Comparison of ENCODE assay signal across 10 cellular contexts in the genomic region with DNA sequence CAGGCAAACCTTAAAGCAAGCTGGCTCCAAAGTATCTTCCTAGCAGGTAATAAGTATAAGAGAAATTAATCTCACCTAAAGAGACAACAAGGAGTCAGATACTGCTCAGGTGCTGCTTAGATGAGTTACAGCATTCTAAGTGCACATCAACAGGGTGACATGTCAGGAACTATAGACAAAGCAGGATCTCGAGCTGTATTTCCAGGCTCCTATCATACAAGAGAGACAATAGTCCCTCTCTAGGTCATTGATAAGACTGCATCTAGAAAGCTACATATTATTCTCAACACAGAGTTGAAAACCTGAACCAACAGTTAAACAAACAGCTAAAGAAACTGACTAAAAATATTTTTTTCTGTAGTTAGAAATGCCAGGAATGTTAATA. TPM values are rescaled to one million over a fixed set of nuclear protein-coding genes. Genes with fewer than 3 reads are reported as not detected.
DNase-seq lines count a peak whose midpoint lies in the region; ATAC-seq and TF ChIP-seq lines count a peak whose summit lies in the region.
"Had no signal": no experiment of that assay in that cellular context is flagged by ENCODE, and none has a peak within 500 bp of the region (broad histone marks: within the 10 kb centered on the region; RNA-seq: fewer than 3 reads in every experiment).

No MANE protein-coding gene starts in this region.

- H3K27ac ChIP-seq in heart left ventricle (peak overlapping the region in 8 of 12 donors; percentile 5 to 54 (median 20)), upper lobe of left lung (peak overlapping the region in 1 of 4 donors; percentile 64)

- 11 to 25% (median 19%) methylated on average over 1 of the region's 1 CpG for WGBS in heart left ventricle, 4 donors
- WGBS in upper lobe of left lung, 2 donors, result 11 to 40% methylated on average over 1 of the region's 1 CpG

- ATAC-seq in heart left ventricle (no peak), SK-N-SH treated with all-trans-retinoic acid at 6 μM for 48 hours (peak; percentile 12; the same call in 2 of the 3 replicates), upper lobe of left lung (ENCODE audit: low FRiP score in 2 of 2) (no peak), GM18858 (IDR thresholded peaks at IDR 0.05; ENCODE audit: unreplicated experiment) (no peak), HG03108 (IDR thresholded peaks at IDR 0.05; ENCODE audit: unreplicated experiment) (no peak)
- ATAC-seq: esophagus mucosa had no signal

- H3K36me3 ChIP-seq in heart left ventricle, result no peaks in the 10 kb centered on the region
- no peaks in the 10 kb centered on the region for H3K36me3 ChIP-seq in upper lobe of left lung
- no peaks in the 10 kb centered on the region for H3K36me3 ChIP-seq in MG63

- TF ChIP-seq CTCF in heart left ventricle (IDR thresholded peaks at IDR 0.05), result peak in 11 of 12 donors; percentile 14 to 51 (median 26)
- TF ChIP-seq CTCF in upper lobe of left lung (IDR thresholded peaks at IDR 0.05), result peak in 5 of 6 experiments; percentile 23 to 40 (median 26)

- peaks cover 0 to 58% (median 32%) of the 10 kb centered on the region in 12 donors for H3K4me1 ChIP-seq in heart left ventricle
- peaks cover 32 to 52% (median 34%) of the 10 kb centered on the region in 4 donors for H3K4me1 ChIP-seq in upper lobe of left lung

- TF ChIP-seq EP300 in upper lobe of left lung (IDR thresholded peaks at IDR 0.05), result no peak

- H3K4me3 ChIP-seq in heart left ventricle, result peak overlapping the region in 3 of 12 donors; percentile 11 to 14 (median 12)
- H3K4me3 ChIP-seq in upper lobe of left lung, result no peak overlapping the region
- H3K4me3 ChIP-seq in MG63, result no peak overlapping the region

- intact Hi-C loops in heart left ventricle (cut with DNase I) (loop anchor here in 7 of 10 donors (5.0 to 10.0 kb wide), 8 partner anchors 92 to 452 kb away; no protein-coding TSS in a partner anchor), cardiac septum (cut with DNase I) (loop anchor here (10.0 kb wide), 2 partner anchors 182 to 452 kb away; no protein-coding TSS in a partner anchor)

- no peak for DNase-seq in heart left ventricle
- no peak for DNase-seq in cardiac septum (ENCODE audit: low spot score)
- peak; percentile 39 for DNase-seq in iris pigment epithelial cell (ENCODE audit: low read depth)
- no peak for DNase-seq in upper lobe of left lung
- no peak for DNase-seq in MG63
- DNase-seq: DMS79 treated with DMSO at 0.1 percent for 48 hours had no signal

- H3K9me3 ChIP-seq in heart left ventricle (no peaks in the 10 kb centered on the region), upper lobe of left lung (no peaks in the 10 kb centered on the region), MG63 (no peaks in the 10 kb centered on the region)

- peaks cover 0 to 34% (median 0%) of the 10 kb centered on the region in 9 donors for H3K27me3 ChIP-seq in heart left ventricle
- H3K27me3 ChIP-seq in upper lobe of left lung, result peaks cover 0 to 3% (median 0%) of the 10 kb centered on the region in 4 donors
- no peaks in the 10 kb centered on the region for H3K27me3 ChIP-seq in MG63

- no peak for TF ChIP-seq POLR2A in heart left ventricle (IDR thresholded peaks at IDR 0.05)
- TF ChIP-seq POLR2A in upper lobe of left lung (IDR thresholded peaks at IDR 0.05), result no peak

TF ChIP-seq in SK-N-SH treated with all-trans-retinoic acid at 6 μM for 48 hours, 23 proteins besides CTCF, POLR2A, EP300 and RAD21:
- no peak for TF ChIP-seq ARNTL (CRISPR knock-in tag; IDR thresholded peaks at IDR 0.05; ENCODE audit: borderline replicate concordance, low read depth)
- TF ChIP-seq SNAI2 (CRISPR knock-in tag; IDR thresholded peaks at IDR 0.05), result no peak
- no peak for TF ChIP-seq RARB (CRISPR knock-in tag; IDR thresholded peaks at IDR 0.05)
- no peak for TF ChIP-seq PATZ1 (CRISPR knock-in tag; IDR thresholded peaks at IDR 0.05; ENCODE audit: borderline replicate concordance)
- no peak for TF ChIP-seq TSHZ2 (CRISPR knock-in tag; IDR thresholded peaks at IDR 0.05)
- no peak for TF ChIP-seq GLIS3 (CRISPR knock-in tag; IDR thresholded peaks at IDR 0.05)
- no peak for TF ChIP-seq ZNF565 (CRISPR knock-in tag; conservative IDR thresholded peaks at IDR 0.05; ENCODE audit: low read depth)
- no peak for TF ChIP-seq ISL1 (CRISPR knock-in tag; IDR thresholded peaks at IDR 0.05)
- TF ChIP-seq ZC3H10 (CRISPR knock-in tag; IDR thresholded peaks at IDR 0.05), result no peak
- no peak for TF ChIP-seq CSDC2 (CRISPR knock-in tag; IDR thresholded peaks at IDR 0.05)
- TF ChIP-seq BACH2 (CRISPR knock-in tag; IDR thresholded peaks at IDR 0.05; ENCODE audit: borderline replicate concordance), result no peak
- TF ChIP-seq ESRRG (CRISPR knock-in tag; IDR thresholded peaks at IDR 0.05), result no peak
- no peak for TF ChIP-seq CREB5 (CRISPR knock-in tag; IDR thresholded peaks at IDR 0.05; ENCODE audit: low read depth)
- no peak for TF ChIP-seq TOX (CRISPR knock-in tag; IDR thresholded peaks at IDR 0.05; ENCODE audit: borderline replicate concordance)
- TF ChIP-seq OSR1 (CRISPR knock-in tag; IDR thresholded peaks at IDR 0.05), result no peak
- TF ChIP-seq ZFP30 (CRISPR knock-in tag; IDR thresholded peaks at IDR 0.05), result no peak

RNA-seq across cellular contexts. Expression of gene PTPRK, which starts 3.9 kb away (rescaled TPM):
- total RNA-seq in heart left ventricle (10 to 100 TPM; 27.8 to 50.8 (median 40.0) TPM), cardiac septum (51.4 TPM), upper lobe of left lung (10 to 100 TPM; 42.7 to 97.4 (median 65.2) TPM)
- 10 to 100 TPM in 1 of 2 donors, 1 to 10 TPM in 1; 5.4 to 16.4 TPM for polyA plus RNA-seq in heart left ventricle
- total RNA-seq in MG63 (2014; rRNA removed; shearing (Covaris generic); ENCODE audit: low replicate concordance), result 9.7 and 33.7 TPM in 2 replicates
